In genomic region chr1:239570878-239571277, GRCh38 we compare ENCODE assay signal across 7 cellular contexts.
"Had no signal": no experiment of that assay in that cellular context is flagged by ENCODE, and none has a peak within 500 bp of the region (broad histone marks: within the 10 kb centered on the region; RNA-seq: fewer than 3 reads in every experiment).

No MANE protein-coding gene starts in this region.

- FAIRE-seq: H1, H54 had no signal

- H3K4me2 ChIP-seq: GM23338 had no signal

- H3K4me3 ChIP-seq: GM23338 had no signal

- DNase-seq: H9, HCEC 1CT, IMR-90 had no signal

- H2AFZ ChIP-seq: GM23338 had no signal

- ATAC-seq: GM23338 had no signal

- H3K27ac ChIP-seq: HL-60 had no signal
